Comparison of ENCODE assay signal across 29 cellular contexts in genomic region chr9:6634441-6634840, GRCh38. TPM values are rescaled to one million over a fixed set of nuclear protein-coding genes. Genes with fewer than 3 reads are reported as not detected.
"Had no signal": no experiment of that assay in that cellular context is flagged by ENCODE, and none has a peak within 500 bp of the region (broad histone marks: within the 10 kb centered on the region; RNA-seq: fewer than 3 reads in every experiment).

No MANE protein-coding gene starts in this region.

- H3K27me3 ChIP-seq: brain microvascular endothelial cell, dorsolateral prefrontal cortex, pancreas, sigmoid colon, thyroid gland had no signal

- DNase-seq: activated CD4-positive, alpha-beta memory T cell treated with anti-CD3 and anti-CD28 coated beads for 36 hours; activated CD4-positive, alpha-beta T cell treated with anti-CD3 and anti-CD28 coated beads, Interleukin-2, amount 10 ng/mL, durations not matched to agents 24 days and 14 days; activated CD8-positive, alpha-beta memory T cell treated with anti-CD3 and anti-CD28 coated beads, Interleukin-2, amount 50 U/mL, for 4 hours; activated effector memory CD4-positive, alpha-beta T cell treated with anti-CD3 and anti-CD28 coated beads, Interleukin-2, amount 50 U/mL, for 16 hours; activated naive CD4-positive, alpha-beta T cell treated with anti-CD3 and anti-CD28 coated beads, Interleukin-2, amount 50 U/mL, for 16 hours; activated T-cell treated with anti-CD3 and anti-CD28 coated beads, Interleukin-2, amount 50 U/mL, for 1 hour; amniotic stem cell; brain microvascular endothelial cell; dorsolateral prefrontal cortex; effector memory CD4-positive, alpha-beta T cell; foreskin fibroblast; heart left ventricle; hypothalamus; midbrain; naive thymus-derived CD4-positive, alpha-beta T cell; pancreas; sigmoid colon; small intestine; stimulated activated CD4-positive, alpha-beta T cell treated with anti-CD3 and anti-CD28 coated beads, Interleukin-4, amount 100 ng/mL, for 24 hours; stimulated activated naive CD8-positive, alpha-beta T cell treated with anti-CD3 and anti-CD28 coated beads, Interleukin-15, amount 100 ng/mL, for 72 hours; T-helper 9 cell; thyroid gland; WERI-Rb-1 had no signal

- H3K4me1 Mint-ChIP-seq: activated CD4-positive, alpha-beta T cell treated with anti-CD3 and anti-CD28 coated beads, Interleukin-2, amount 10 ng/mL, durations not matched to agents 24 days and 14 days; stimulated activated effector memory CD8-positive, alpha-beta T cell treated with anti-CD3 and anti-CD28 coated beads, Interleukin-12 subunit alpha, Interleukin-12 subunit beta, amount 100 ng/mL, for 72 hours; stimulated activated naive CD8-positive, alpha-beta T cell treated with anti-CD3 and anti-CD28 coated beads, Interleukin-15, amount 100 ng/mL, for 72 hours had no signal

- H3K27ac ChIP-seq: brain microvascular endothelial cell, coronary artery, dorsolateral prefrontal cortex, heart left ventricle, pancreas, prostate gland, sigmoid colon, thyroid gland, WERI-Rb-1 had no signal

- ATAC-seq: activated CD4-positive, CD25-positive, alpha-beta regulatory T cell treated with anti-CD3 and anti-CD28 coated beads, Interleukin-2, amount 50 U/mL, for 24 hours; heart left ventricle; naive thymus-derived CD4-positive, alpha-beta T cell; pancreas; stimulated activated effector memory CD8-positive, alpha-beta T cell treated with anti-CD3 and anti-CD28 coated beads, Interleukin-12 subunit alpha, Interleukin-12 subunit beta, amount 100 ng/mL, for 72 hours; stimulated activated naive CD8-positive, alpha-beta T cell treated with anti-CD3 and anti-CD28 coated beads, Interleukin-15, amount 100 ng/mL, for 72 hours had no signal

- H3K9me3 Mint-ChIP-seq: activated CD4-positive, alpha-beta memory T cell treated with anti-CD3 and anti-CD28 coated beads for 36 hours; activated CD4-positive, alpha-beta T cell treated with anti-CD3 and anti-CD28 coated beads, Interleukin-2, amount 10 ng/mL, durations not matched to agents 24 days and 14 days; activated T-helper 1 cell treated with anti-CD3 and anti-CD28 coated beads, Interleukin-12 subunit alpha, Interleukin-12 subunit beta, Interleukin-2, Interleukin-4 antibody, amounts not matched to agents 30 ng/mL and 10 ng/mL and 1 ng/mL, durations not matched to agents 14 hours and 24 hours and 36 hours; memory B cell; naive thymus-derived CD4-positive, alpha-beta T cell; stimulated activated effector memory CD8-positive, alpha-beta T cell treated with anti-CD3 and anti-CD28 coated beads, Interleukin-12 subunit alpha, Interleukin-12 subunit beta, amount 100 ng/mL, for 72 hours; stimulated activated naive CD8-positive, alpha-beta T cell treated with anti-CD3 and anti-CD28 coated beads, Interleukin-15, amount 100 ng/mL, for 72 hours had no signal

- H3K4me3 Mint-ChIP-seq: activated CD4-positive, alpha-beta memory T cell treated with anti-CD3 and anti-CD28 coated beads for 36 hours; activated CD4-positive, alpha-beta T cell treated with anti-CD3 and anti-CD28 coated beads, Interleukin-2, amount 10 ng/mL, durations not matched to agents 24 days and 14 days; activated T-helper 1 cell treated with anti-CD3 and anti-CD28 coated beads, Interleukin-12 subunit alpha, Interleukin-12 subunit beta, Interleukin-2, Interleukin-4 antibody, amounts not matched to agents 30 ng/mL and 10 ng/mL and 1 ng/mL, durations not matched to agents 14 hours and 24 hours and 36 hours; memory B cell; naive thymus-derived CD4-positive, alpha-beta T cell; stimulated activated effector memory CD8-positive, alpha-beta T cell treated with anti-CD3 and anti-CD28 coated beads, Interleukin-12 subunit alpha, Interleukin-12 subunit beta, amount 100 ng/mL, for 72 hours; stimulated activated naive CD8-positive, alpha-beta T cell treated with anti-CD3 and anti-CD28 coated beads, Interleukin-15, amount 100 ng/mL, for 72 hours had no signal

- H3K27ac Mint-ChIP-seq: activated CD4-positive, alpha-beta memory T cell treated with anti-CD3 and anti-CD28 coated beads for 36 hours; activated CD4-positive, alpha-beta T cell treated with anti-CD3 and anti-CD28 coated beads, Interleukin-2, amount 10 ng/mL, durations not matched to agents 24 days and 14 days; activated T-helper 1 cell treated with anti-CD3 and anti-CD28 coated beads, Interleukin-12 subunit alpha, Interleukin-12 subunit beta, Interleukin-2, Interleukin-4 antibody, amounts not matched to agents 30 ng/mL and 10 ng/mL and 1 ng/mL, durations not matched to agents 14 hours and 24 hours and 36 hours; memory B cell; stimulated activated effector memory CD8-positive, alpha-beta T cell treated with anti-CD3 and anti-CD28 coated beads, Interleukin-12 subunit alpha, Interleukin-12 subunit beta, amount 100 ng/mL, for 72 hours; stimulated activated naive CD8-positive, alpha-beta T cell treated with anti-CD3 and anti-CD28 coated beads, Interleukin-15, amount 100 ng/mL, for 72 hours had no signal

- H3K4me1 ChIP-seq: heart left ventricle, pancreas, prostate gland, sigmoid colon had no signal

- H3K36me3 Mint-ChIP-seq: activated CD4-positive, alpha-beta memory T cell treated with anti-CD3 and anti-CD28 coated beads for 36 hours; memory B cell; naive thymus-derived CD4-positive, alpha-beta T cell; stimulated activated effector memory CD8-positive, alpha-beta T cell treated with anti-CD3 and anti-CD28 coated beads, Interleukin-12 subunit alpha, Interleukin-12 subunit beta, amount 100 ng/mL, for 72 hours had no signal

RNA-seq across cellular contexts. Expression of gene GLDC, which starts 11.1 kb away (rescaled TPM):
- polyA plus RNA-seq: naive thymus-derived CD4-positive, alpha-beta T cell had no signal
